Comparison of ENCODE assay signal across 9 cellular contexts in genomic region chr6:148464319-148465010, GRCh38.
DNase-seq lines count a peak whose midpoint lies in the region; ATAC-seq and TF ChIP-seq lines count a peak whose summit lies in the region.
"Had no signal": no experiment of that assay in that cellular context is flagged by ENCODE, and none has a peak within 500 bp of the region (broad histone marks: within the 10 kb centered on the region; RNA-seq: fewer than 3 reads in every experiment).

No MANE protein-coding gene starts in this region.

- H3K36me3 ChIP-seq in Peyer's patch = no peaks in the 10 kb centered on the region

- CTCF ChIA-PET in activated naive CD4-positive, alpha-beta T cell treated with anti-CD3 and anti-CD28 coated beads for 36 hours (lab: Charles Lee) = interaction anchor here (0.7 to 3.0 kb wide), 5 partner anchors 10 to 288 kb away, joined by 3 to 19 read pairs (median 4); no protein-coding TSS in a partner anchor

- H3K36me3 Mint-ChIP-seq in activated naive CD4-positive, alpha-beta T cell treated with anti-CD3 and anti-CD28 coated beads for 36 hours (ENCODE audit: low read depth) = no peaks in the 10 kb centered on the region
- H3K36me3 Mint-ChIP-seq in glutamatergic neuron (ENCODE audit: unreplicated experiment) = no peaks in the 10 kb centered on the region
- H3K36me3 Mint-ChIP-seq in progenitor cell of endocrine pancreas (ENCODE audit: insufficient read depth) = no peaks in the 10 kb centered on the region

- H3K27ac ChIP-seq in Peyer's patch = no peak overlapping the region
- H3K27ac ChIP-seq: epithelial cell of prostate had no signal

- no peak overlapping the region for H3K4me3 Mint-ChIP-seq in activated naive CD4-positive, alpha-beta T cell treated with anti-CD3 and anti-CD28 coated beads for 36 hours
- H3K4me3 Mint-ChIP-seq in glutamatergic neuron (ENCODE audit: unreplicated experiment) = no peak overlapping the region
- no peak overlapping the region for H3K4me3 Mint-ChIP-seq in progenitor cell of endocrine pancreas (ENCODE audit: low read depth)

- no peaks in the 10 kb centered on the region for H3K9me3 ChIP-seq in Peyer's patch

- no peak for TF ChIP-seq EP300 in Ishikawa (IDR thresholded peaks at IDR 0.05; ENCODE audit: borderline replicate concordance)

- intact Hi-C loops in activated naive CD4-positive, alpha-beta T cell treated with anti-CD3 and anti-CD28 coated beads for 36 hours (cut with micrococcal nuclease) = loop anchor here (1.0 to 2.0 kb wide), 5 partner anchors 214 to 1607 kb away; no protein-coding TSS in a partner anchor

- H3K4me1 ChIP-seq in Peyer's patch = peaks cover 0 to 13% (median 0%) of the 10 kb centered on the region in 4 donors

- H3K27ac Mint-ChIP-seq in activated naive CD4-positive, alpha-beta T cell treated with anti-CD3 and anti-CD28 coated beads for 36 hours = no peak overlapping the region
- H3K27ac Mint-ChIP-seq in glutamatergic neuron (ENCODE audit: unreplicated experiment) = no peak overlapping the region
- peak overlapping the region; percentile 4 for H3K27ac Mint-ChIP-seq in progenitor cell of endocrine pancreas

- TF ChIP-seq CTCF in Peyer's patch (IDR thresholded peaks at IDR 0.05) (peak; percentile 60 to 91 (median 87)), glutamatergic neuron (IDR thresholded peaks at IDR 0.05; ENCODE audit: partially characterized antibody, unreplicated experiment) (peak; percentile 93), progenitor cell of endocrine pancreas (IDR thresholded peaks at IDR 0.05; ENCODE audit: unreplicated experiment) (peak; percentile 93)

- no peaks in the 10 kb centered on the region for H3K27me3 ChIP-seq in Peyer's patch

- H3K4me1 Mint-ChIP-seq in activated naive CD4-positive, alpha-beta T cell treated with anti-CD3 and anti-CD28 coated beads for 36 hours (ENCODE audit: low read depth) = no peaks in the 10 kb centered on the region
- H3K4me1 Mint-ChIP-seq in glutamatergic neuron (ENCODE audit: low read depth, unreplicated experiment) (peaks cover 16% of the 10 kb centered on the region), progenitor cell of endocrine pancreas (ENCODE audit: low read depth) (peaks cover 19% of the 10 kb centered on the region)

- no peak for TF ChIP-seq POLR2A in Peyer's patch (IDR thresholded peaks at IDR 0.05)

- DNase-seq in DMS53 treated with DMSO at 0.1 percent for 48 hours (lab: John Stamatoyannopoulos, UW; ENCODE audit: unreplicated experiment) = peak; percentile 2
- DNase-seq in Peyer's patch = peak; percentile 47 to 80 (median 56)
- peak; percentile 72 for DNase-seq in activated naive CD4-positive, alpha-beta T cell treated with anti-CD3 and anti-CD28 coated beads for 36 hours
- peak; percentile 74 for DNase-seq in glutamatergic neuron
- DNase-seq in progenitor cell of endocrine pancreas (ENCODE audit: low spot score, unreplicated experiment) = peak; percentile 61

- TF ChIP-seq RAD21 in Ishikawa (IDR thresholded peaks at IDR 0.05; ENCODE audit: low read depth) = peak; percentile 90

- H3K27me3 Mint-ChIP-seq in activated naive CD4-positive, alpha-beta T cell treated with anti-CD3 and anti-CD28 coated beads for 36 hours (ENCODE audit: low read depth) = peaks cover 13% of the 10 kb centered on the region
- H3K27me3 Mint-ChIP-seq in glutamatergic neuron (ENCODE audit: unreplicated experiment) (no peaks in the 10 kb centered on the region), progenitor cell of endocrine pancreas (no peaks in the 10 kb centered on the region)

- ATAC-seq in GM21515 (IDR thresholded peaks at IDR 0.05; ENCODE audit: unreplicated experiment) (peak; percentile 73), HG03439 (IDR thresholded peaks at IDR 0.05; ENCODE audit: unreplicated experiment) (no peak)

- H3K4me3 ChIP-seq in Peyer's patch = no peak overlapping the region

- H3K9me3 Mint-ChIP-seq in activated naive CD4-positive, alpha-beta T cell treated with anti-CD3 and anti-CD28 coated beads for 36 hours = no peaks in the 10 kb centered on the region
- H3K9me3 Mint-ChIP-seq in glutamatergic neuron (ENCODE audit: unreplicated experiment) (no peaks in the 10 kb centered on the region), progenitor cell of endocrine pancreas (ENCODE audit: low read depth) (no peaks in the 10 kb centered on the region)

TF ChIP-seq in Ishikawa, 13 proteins besides CTCF, POLR2A, EP300 and RAD21:
- TF ChIP-seq NFIC (IDR thresholded peaks at IDR 0.05) = no peak
- no peak for TF ChIP-seq CEBPB (IDR thresholded peaks at IDR 0.05)
- TF ChIP-seq TCF12 (IDR thresholded peaks at IDR 0.05; ENCODE audit: low read depth) = no peak
- no peak for TF ChIP-seq MAX (IDR thresholded peaks at IDR 0.05)
- no peak for TF ChIP-seq TAF1 (IDR thresholded peaks at IDR 0.05; ENCODE audit: low read depth)
- no peak for TF ChIP-seq REST (IDR thresholded peaks at IDR 0.05; ENCODE audit: low read depth)
- TF ChIP-seq CREB1 (IDR thresholded peaks at IDR 0.05; ENCODE audit: low read depth) = no peak
- no peak for TF ChIP-seq USF1 (IDR thresholded peaks at IDR 0.05)
- no peak for TF ChIP-seq ZBTB7A (IDR thresholded peaks at IDR 0.05; ENCODE audit: low read depth)
- TF ChIP-seq YY1 (IDR thresholded peaks at IDR 0.05; ENCODE audit: low read depth) = no peak
- TF ChIP-seq TEAD4 (IDR thresholded peaks at IDR 0.05) = no peak
- TF ChIP-seq EGR1 (IDR thresholded peaks at IDR 0.05) = no peak
- TF ChIP-seq FOXM1 (IDR thresholded peaks at IDR 0.05; ENCODE audit: borderline replicate concordance, low read depth) = no peak

Comparison
In these comparisons a context has a peak if more than half of its experiments do, and no peak if none do; other contexts are left out.
1. DNase-seq: peak in every context shown above with its lines; median percentile 74 in glutamatergic neuron; 72 in activated naive CD4-positive, alpha-beta T cell treated with anti-CD3 and anti-CD28 coated beads for 36 hours; 61 in progenitor cell of endocrine pancreas; 56 in Peyer's patch; 2 in DMS53 treated with DMSO at 0.1 percent for 48 hours.